ENCODE assay signal across 29 cellular contexts in the genomic region with DNA sequence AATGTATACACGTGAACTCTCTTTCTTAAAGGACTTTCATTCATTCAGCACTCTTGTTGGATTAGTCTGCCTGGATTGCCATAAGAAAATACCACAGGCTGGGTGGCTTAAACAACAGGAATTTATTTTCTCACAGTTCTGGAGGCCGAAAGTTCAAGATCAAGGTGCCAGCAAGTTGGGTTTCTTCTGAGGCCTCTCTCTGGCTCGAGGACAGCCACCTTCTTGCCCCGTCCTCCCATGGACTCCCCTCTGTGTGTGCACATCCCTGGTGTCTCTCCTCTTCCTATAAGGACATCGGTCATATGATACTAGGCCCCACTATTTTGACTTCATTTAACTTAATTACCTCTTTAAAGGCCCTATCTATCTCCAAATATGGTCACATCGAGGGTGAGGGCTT.
"Had no signal": no experiment of that assay in that cellular context is flagged by ENCODE, and none has a peak within 500 bp of the region (broad histone marks: within the 10 kb centered on the region; RNA-seq: fewer than 3 reads in every experiment).

No MANE protein-coding gene starts in this region.

- DNase-seq: activated effector memory CD4-positive, alpha-beta T cell treated with anti-CD3 and anti-CD28 coated beads, Interleukin-2, amount 50 U/mL, for 16 hours; activated effector memory CD4-positive, alpha-beta T cell treated with Interleukin-2 at 50 U/mL for 16 hours; activated gamma-delta T cell; activated gamma-delta T cell treated with Interleukin-2 at 50 U/mL for 16 hours; activated naive CD4-positive, alpha-beta T cell; activated naive CD4-positive, alpha-beta T cell treated with anti-CD3 and anti-CD28 coated beads for 36 hours; activated naive CD4-positive, alpha-beta T cell treated with anti-CD3 and anti-CD28 coated beads, Interleukin-2, amount 10 ng/mL, durations not matched to agents 7 days and 5 days; activated naive CD4-positive, alpha-beta T cell treated with anti-CD3 and anti-CD28 coated beads, Interleukin-2, amount 50 U/mL, for 16 hours; activated naive CD4-positive, alpha-beta T cell treated with Interleukin-2 at 50 U/mL for 16 hours; activated naive CD8-positive, alpha-beta T cell treated with anti-CD3 and anti-CD28 coated beads for 36 hours; activated naive CD8-positive, alpha-beta T cell treated with anti-CD3 and anti-CD28 coated beads, Interleukin-2, amount 10 ng/mL, durations not matched to agents 7 days and 5 days; activated naive CD8-positive, alpha-beta T cell treated with anti-CD3 and anti-CD28 coated beads, Interleukin-2, amount 50 U/mL, for 24 hours; activated T-cell treated with anti-CD3 and anti-CD28 coated beads, Interleukin-2, amount 50 U/mL, for 1 hour; activated T-cell treated with anti-CD3 and anti-CD28 coated beads, Interleukin-2, amount 50 U/mL, for 24 hours; activated T-cell treated with anti-CD3 and anti-CD28 coated beads, Interleukin-2, amount 50 U/mL, for 4 hours; activated T-cell treated with anti-CD3 and anti-CD28 coated beads, Interleukin-2, amount 50 U/mL, for 48 hours; activated T-cell treated with anti-CD3 and anti-CD28 coated beads, Interleukin-2, amount 50 U/mL, for 72 hours; amniotic stem cell; amygdala; anterior cingulate cortex; aorta; body of pancreas; brain microvascular endothelial cell; caudate nucleus; central memory CD4-positive, alpha-beta T cell; cerebellar nuclear complex had no signal

- H3K9me3 ChIP-seq: ascending aorta, body of pancreas, breast epithelium had no signal

- H3K36me3 ChIP-seq: ascending aorta, brain microvascular endothelial cell, breast epithelium, cardiac muscle cell had no signal

- H3K27me3 ChIP-seq: ascending aorta, body of pancreas, brain microvascular endothelial cell, breast epithelium, cardiac muscle cell had no signal

- H3K4me1 ChIP-seq: ascending aorta, body of pancreas, breast epithelium had no signal

- H3K27ac ChIP-seq: ascending aorta, body of pancreas, brain microvascular endothelial cell, breast epithelium, cardiac muscle cell had no signal

- H3K4me3 ChIP-seq: ascending aorta, body of pancreas, breast epithelium, cardiac muscle cell had no signal
